ENCODE assay signal across 1 cellular context in genomic region chr2:219294356-219295351, GRCh38.
A peak's percentile ranks its signal among the peaks of the same experiment; 100 is the strongest.
TF ChIP-seq lines count a peak whose summit lies in the region.

No MANE protein-coding gene starts in this region.

TF ChIP-seq in HepG2, 621 proteins besides CTCF, POLR2A, EP300 and RAD21 (continues in another document):
- TF ChIP-seq AHR (CRISPR knock-in tag; IDR thresholded peaks at IDR 0.05), result peak; percentile 94
- TF ChIP-seq RBAK (CRISPR knock-in tag; IDR thresholded peaks at IDR 0.05), result 0 out of 2 replicates have a peak, but pooled peaks have one; percentile 20
- TF ChIP-seq CBFB (CRISPR knock-in tag; IDR thresholded peaks at IDR 0.05), result peak; percentile 89
- no peak for TF ChIP-seq SP2 (CRISPR knock-in tag; IDR thresholded peaks at IDR 0.05)
- TF ChIP-seq HNRNPUL1 (IDR thresholded peaks at IDR 0.05; ENCODE audit: low read depth, low read length), result no peak
- TF ChIP-seq DZIP1 (CRISPR knock-in tag; IDR thresholded peaks at IDR 0.05), result no peak
- no peak; the same call in 1 of the 2 replicates for TF ChIP-seq ARHGAP35 (CRISPR knock-in tag; IDR thresholded peaks at IDR 0.05; ENCODE audit: borderline replicate concordance)
- TF ChIP-seq BCL6 (CRISPR knock-in tag; IDR thresholded peaks at IDR 0.05), result peak; percentile 69
- no peak for TF ChIP-seq MAFK (conservative IDR thresholded peaks at IDR 0.05 in 1 of 2, IDR thresholded peaks at IDR 0.05 in 1 of 2; ENCODE audit: low read length in 2 of 2)
- TF ChIP-seq ZNF749 (CRISPR knock-in tag; IDR thresholded peaks at IDR 0.05; ENCODE audit: borderline replicate concordance), result peak; percentile 90; the same call in 1 of the 2 replicates
- TF ChIP-seq NR3C1 (CRISPR knock-in tag; IDR thresholded peaks at IDR 0.05), result no peak
- peak; percentile 54; the same call in 1 of the 2 replicates for TF ChIP-seq NFAT5 (CRISPR knock-in tag; IDR thresholded peaks at IDR 0.05)
- TF ChIP-seq HNRNPLL (IDR thresholded peaks at IDR 0.05; ENCODE audit: low read depth, low read length, poor library complexity, severe bottlenecking), result peak; percentile 83
- TF ChIP-seq ZUFSP (CRISPR knock-in tag; IDR thresholded peaks at IDR 0.05; ENCODE audit: borderline replicate concordance), result no peak
- no peak for TF ChIP-seq PLSCR1 (CRISPR knock-in tag; IDR thresholded peaks at IDR 0.05; ENCODE audit: borderline replicate concordance)
- TF ChIP-seq STAT6 (CRISPR knock-in tag; IDR thresholded peaks at IDR 0.05; ENCODE audit: borderline replicate concordance), result no peak; the same call in 1 of the 2 replicates
- no peak for TF ChIP-seq TBL1XR1 (IDR thresholded peaks at IDR 0.05; ENCODE audit: borderline replicate concordance, low read length, partially characterized antibody)
- no peak for TF ChIP-seq ZBTB46 (CRISPR knock-in tag; IDR thresholded peaks at IDR 0.05; ENCODE audit: borderline replicate concordance)
- no peak for TF ChIP-seq ZNF740 (CRISPR knock-in tag; IDR thresholded peaks at IDR 0.05)
- TF ChIP-seq PHF8 (CRISPR knock-in tag; IDR thresholded peaks at IDR 0.05), result peak; percentile 89
- no peak for TF ChIP-seq ZNF326 (CRISPR knock-in tag; IDR thresholded peaks at IDR 0.05; ENCODE audit: borderline replicate concordance)
- TF ChIP-seq ZNF574 (CRISPR knock-in tag; IDR thresholded peaks at IDR 0.05), result peak; percentile 93
- TF ChIP-seq ZBTB42 (CRISPR knock-in tag; IDR thresholded peaks at IDR 0.05), result no peak
- TF ChIP-seq TP53 (CRISPR knock-in tag; conservative IDR thresholded peaks at IDR 0.05), result no peak
- peak; percentile 53; the same call in 1 of the 2 replicates for TF ChIP-seq ZNF510 (CRISPR knock-in tag; IDR thresholded peaks at IDR 0.05; ENCODE audit: low read depth)
- TF ChIP-seq ZSCAN5A (CRISPR knock-in tag; IDR thresholded peaks at IDR 0.05; ENCODE audit: borderline replicate concordance), result 0 out of 2 replicates have a peak, but pooled peaks have one; percentile 73
- no peak for TF ChIP-seq SMARCC2 (IDR thresholded peaks at IDR 0.05)
- TF ChIP-seq POLR2AphosphoS5 (IDR thresholded peaks at IDR 0.05; ENCODE audit: low read depth, low read length), result peak; percentile 50; the same call in 1 of the 2 replicates
- no peak for TF ChIP-seq SRSF4 (IDR thresholded peaks at IDR 0.05; ENCODE audit: low read depth, low read length, poor library complexity, severe bottlenecking)
- TF ChIP-seq ZBTB1 (CRISPR knock-in tag; IDR thresholded peaks at IDR 0.05; ENCODE audit: borderline replicate concordance), result no peak; the same call in 1 of the 2 replicates
- TF ChIP-seq U2AF2 (IDR thresholded peaks at IDR 0.05; ENCODE audit: low read depth, low read length), result 0 out of 2 replicates have a peak, but pooled peaks have one; percentile 11
- peak; percentile 86 for TF ChIP-seq ZEB1 (IDR thresholded peaks at IDR 0.05; ENCODE audit: insufficient replicate concordance, low read depth)
- TF ChIP-seq MTA3 (CRISPR knock-in tag; IDR thresholded peaks at IDR 0.05), result no peak
- no peak for TF ChIP-seq GRHL1 (CRISPR knock-in tag; conservative IDR thresholded peaks at IDR 0.05)
- no peak for TF ChIP-seq JUND (CRISPR knock-in tag; IDR thresholded peaks at IDR 0.05)
- peak; percentile 64; the same call in 1 of the 2 replicates for TF ChIP-seq PITX1 (CRISPR knock-in tag; IDR thresholded peaks at IDR 0.05)
